Comparison of ENCODE assay signal across 8 cellular contexts in genomic region chr21:32392880-32393676, GRCh38. TPM values are rescaled to one million over a fixed set of nuclear protein-coding genes. Genes with fewer than 3 reads are reported as not detected.
DNase-seq lines count a peak whose midpoint lies in the region; ATAC-seq and TF ChIP-seq lines count a peak whose summit lies in the region.

URB1 (minus strand) TSS chr21:32393012; CDS start chr21:32392910, 102 bp downstream.

- ATAC-seq in HG03025 (IDR thresholded peaks at IDR 0.05; ENCODE audit: low FRiP score, unreplicated experiment) (peak; percentile 85), body of pancreas (peak; percentile 96)

- TF ChIP-seq POLR2A in body of pancreas (IDR thresholded peaks at IDR 0.05) = peak; percentile 30 to 87 (median 77)

- no peaks in the 10 kb centered on the region for H3K36me3 ChIP-seq in body of pancreas (replicated peaks in 1 of 2; ENCODE audit: insufficient read depth in 1 of 2, low read depth in 2 of 2)

- intact Hi-C loops in body of pancreas (cut with DNase I) = no loop called here

- peaks cover 29% of the 10 kb centered on the region for H3K4me1 ChIP-seq in body of pancreas

- peak in 3 of 7 experiments; percentile 5 to 26 (median 20) for TF ChIP-seq CTCF in body of pancreas (IDR thresholded peaks at IDR 0.05)

- DNase-seq in SIG-M5 treated with dmso at 0.1 percent for 504 hours (lab: John Stamatoyannopoulos, UW; ENCODE audit: unreplicated experiment) = peak; percentile 74
- DNase-seq in SIG-M5 (lab: John Stamatoyannopoulos, UW) = no peak
- DNase-seq in NCI-H2107 treated with DMSO at 0.1 percent for 48 hours (lab: John Stamatoyannopoulos, UW; ENCODE audit: unreplicated experiment) = peak; percentile 69
- DNase-seq in UCSD-AML1 (lab: John Stamatoyannopoulos, UW; ENCODE audit: unreplicated experiment) = peak; percentile 95
- DNase-seq in body of pancreas = peak; percentile 92 to 94 (median 93)
- DNase-seq in skeletal muscle cell (ENCODE audit: low read depth) = no peak

- peak within 1 kb of the TSS; percentile 70 to 92 (median 82) for H3K27ac ChIP-seq in body of pancreas

- no peaks in the 10 kb centered on the region for H3K27me3 ChIP-seq in body of pancreas

- H3K9me3 ChIP-seq in body of pancreas = no peaks in the 10 kb centered on the region

- WGBS in body of pancreas, 2 donors = 0 to 2% methylated on average over 18 to 56 of the region's 59 CpGs

- H3K4me3 ChIP-seq in body of pancreas (peak within 1 kb of the TSS; percentile 73 to 98), iPS-11a (ENCODE audit: low read depth, low read length) (peak within 1 kb of the TSS; percentile 93), skeletal muscle cell (ENCODE audit: low read depth, low read length) (peak within 1 kb of the TSS; percentile 98)

RNA-seq across cellular contexts. Expression of gene URB1, which starts in this region (rescaled TPM):
- total RNA-seq in body of pancreas = 10 to 100 TPM; 10.1 to 11.2 TPM

Comparison
In these comparisons a context has a peak if more than half of its experiments do, and no peak if none do; other contexts are left out.
1. DNase-seq: peak in SIG-M5 treated with dmso at 0.1 percent for 504 hours (single experiment), NCI-H2107 treated with DMSO at 0.1 percent for 48 hours (single experiment), UCSD-AML1 (single experiment) and body of pancreas (4 of 4); none in SIG-M5 (single experiment) and skeletal muscle cell (single experiment).
2. Peak in every context shown above with its lines, with median percentiles within 50 percentile points of each other: H3K4me3 ChIP-seq.